ENCODE assay signal across 18 cellular contexts in the genomic region with DNA sequence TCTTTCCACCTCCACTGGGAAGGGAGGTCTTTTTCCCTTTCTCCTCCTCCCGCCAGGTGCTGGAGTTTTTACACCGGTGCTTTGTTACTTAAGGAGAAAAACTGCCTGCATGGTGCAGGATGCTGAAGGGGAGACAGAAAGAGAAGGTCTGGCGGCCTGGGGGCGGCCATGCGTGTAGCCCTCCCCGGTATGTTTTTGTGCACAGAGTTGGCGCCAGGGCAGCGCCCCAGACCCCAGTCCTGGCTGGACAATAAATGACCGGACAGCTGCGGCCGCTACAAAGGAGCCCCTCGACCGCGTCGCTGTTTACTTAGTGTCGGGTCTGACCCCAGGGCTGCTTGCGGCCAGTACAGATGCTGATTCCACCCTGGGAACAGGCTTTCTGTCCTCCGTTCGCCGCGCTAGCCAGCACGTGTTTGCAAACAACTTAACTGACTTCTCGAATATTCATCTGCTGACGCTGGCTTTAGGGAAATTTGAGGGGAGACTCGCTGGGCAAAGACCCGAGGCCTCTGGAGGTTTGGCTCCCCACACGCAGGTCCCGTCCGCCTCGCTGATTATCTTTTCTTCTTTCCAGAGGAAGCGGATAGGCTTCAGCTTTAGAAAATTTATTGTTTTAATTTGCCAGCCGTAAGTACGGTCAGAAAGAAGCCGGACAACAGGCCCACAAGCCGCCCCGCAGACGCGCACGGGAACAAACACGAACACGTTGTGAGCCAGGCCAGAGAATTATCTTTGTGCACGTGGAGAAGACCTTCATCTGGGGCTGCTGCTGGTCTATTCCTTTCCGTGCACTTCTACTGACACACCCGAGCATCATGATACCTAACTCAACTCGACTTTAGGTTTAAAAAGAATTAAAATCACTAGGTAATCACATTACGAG. TPM values are rescaled to one million over a fixed set of nuclear protein-coding genes. Genes with fewer than 3 reads are reported as not detected.
DNase-seq lines count a peak whose midpoint lies in the region; ATAC-seq, FAIRE-seq and TF ChIP-seq lines count a peak whose summit lies in the region.
"Had no signal": no experiment of that assay in that cellular context is flagged by ENCODE, and none has a peak within 500 bp of the region (broad histone marks: within the 10 kb centered on the region; RNA-seq: fewer than 3 reads in every experiment).

No MANE protein-coding gene starts in this region.

- 0 out of 2 replicates have a peak overlapping the region, but pooled peaks have one; percentile 3 for H3K4me3 ChIP-seq in HUES64 (ENCODE audit: low read length)
- no peak overlapping the region for H3K4me3 ChIP-seq in endothelial cell of umbilical vein (replicated peaks in 1 of 3; ENCODE audit: insufficient read depth in 1 of 3, low read depth in 1 of 3, low read length in 3 of 3)
- H3K4me3 ChIP-seq: A549, GM12878 had no signal

- CTCF ChIA-PET in endothelial cell of umbilical vein (lab: Charles Lee) = interaction anchor here (0.7 to 2.6 kb wide), 2 partner anchors 10 to 1008 kb away, joined by 3 to 11 read pairs; no protein-coding TSS in a partner anchor

- WGBS in HUES64 = 3% methylated on average over 46 of the region's 46 CpGs

- H3K27me3 ChIP-seq in HUES64 (ENCODE audit: insufficient read depth, low read length) (peaks cover 100% of the 10 kb centered on the region), endothelial cell of umbilical vein (ENCODE audit: control insufficient read depth in 2 of 2, insufficient read depth in 2 of 2, low read length in 2 of 2) (peaks cover 83 to 100% of the 10 kb centered on the region in 2 experiments)

- H2AFZ ChIP-seq in endothelial cell of umbilical vein (ENCODE audit: low read depth, low read length) = no peak overlapping the region

- no peak for FAIRE-seq in endothelial cell of umbilical vein (lab: Jason Lieb, UNC)
- FAIRE-seq: A549, GM12878, GM18507 had no signal

- H3K36me3 ChIP-seq in HUES64 (ENCODE audit: insufficient read depth, low read length) (no peaks in the 10 kb centered on the region), endothelial cell of umbilical vein (ENCODE audit: control insufficient read depth in 2 of 2, extremely low read depth in 1 of 2, insufficient read depth in 2 of 2, low read length in 2 of 2) (no peaks in the 10 kb centered on the region)

- intact Hi-C loops in endothelial cell of umbilical vein (cut with micrococcal nuclease) = loop anchor here (5.0 kb wide), 1 partner anchor 48 kb away; the partner anchor contains the start of genes ZIC1 and ZIC4

- H3K9me3 ChIP-seq in HUES64 (ENCODE audit: insufficient read depth, low read depth, low read length) (no peaks in the 10 kb centered on the region), endothelial cell of umbilical vein (replicated peaks; ENCODE audit: control insufficient read depth, insufficient read depth, low read length) (no peaks in the 10 kb centered on the region)
- H3K9me3 ChIP-seq: A549 had no signal

- H3K79me2 ChIP-seq in endothelial cell of umbilical vein (ENCODE audit: control insufficient read depth, insufficient read depth, low read length) = no peaks in the 10 kb centered on the region

- peaks cover 17% of the 10 kb centered on the region for H3K4me1 Mint-ChIP-seq in nephron
- H3K4me1 Mint-ChIP-seq in activated T-cell treated with anti-CD3 and anti-CD28 coated beads, Interleukin-2, amount 50 U/mL, for 4 hours (ENCODE audit: low read depth) = no peaks in the 10 kb centered on the region

- H3K27me3 Mint-ChIP-seq in nephron (ENCODE audit: low read depth) = peaks cover 100% of the 10 kb centered on the region
- H3K27me3 Mint-ChIP-seq in activated T-cell treated with anti-CD3 and anti-CD28 coated beads, Interleukin-2, amount 50 U/mL, for 4 hours (ENCODE audit: low read depth) = peaks cover 69% of the 10 kb centered on the region

- H3K27ac ChIP-seq in HUES64 (ENCODE audit: low read depth, low read length) (no peak overlapping the region), endothelial cell of umbilical vein (ENCODE audit: insufficient read depth, low read depth, low read length) (no peak overlapping the region)
- H3K27ac ChIP-seq: A549, C4-2B had no signal

- TF ChIP-seq POLR2A in endothelial cell of umbilical vein (IDR thresholded peaks at IDR 0.05; ENCODE audit: low read depth, low read length) = no peak

- no peaks in the 10 kb centered on the region for H3K36me3 Mint-ChIP-seq in nephron (ENCODE audit: low read depth)
- no peaks in the 10 kb centered on the region for H3K36me3 Mint-ChIP-seq in activated T-cell treated with anti-CD3 and anti-CD28 coated beads, Interleukin-2, amount 50 U/mL, for 4 hours (ENCODE audit: insufficient read depth)

- no peak overlapping the region for H3K9ac ChIP-seq in HUES64 (ENCODE audit: low read depth, low read length)
- no peak overlapping the region for H3K9ac ChIP-seq in endothelial cell of umbilical vein (replicated peaks; ENCODE audit: extremely low read depth, insufficient read depth, low read length)

- no TSS peak for BruUV-seq in endothelial cell of umbilical vein (replicated peaks; lab: Mats Ljungman, UMichigan)

- DNase-seq in ELF-1 (ENCODE audit: low read depth, low spot score) (peak; percentile 62), endothelial cell of umbilical vein (ENCODE audit: low read depth, low spot score) (no peak), cortex of kidney (lab: John Stamatoyannopoulos, UW) (no peak), medulla oblongata (ENCODE audit: extremely low spot score) (no peak), NCI-H146 (lab: John Stamatoyannopoulos, UW) (no peak)
- DNase-seq in activated T-cell treated with anti-CD3 and anti-CD28 coated beads, Interleukin-2, amount 50 U/mL, for 4 hours = no peak
- DNase-seq: COR-L47, HCEC 1CT, NCI-H2107, NCI-H345, NCI-H69, PC-3 had no signal

- peak overlapping the region in 2 of 3 experiments; percentile 11 to 31 for H3K4me3 Mint-ChIP-seq in nephron
- H3K4me3 Mint-ChIP-seq in activated T-cell treated with anti-CD3 and anti-CD28 coated beads, Interleukin-2, amount 50 U/mL, for 4 hours = no peak overlapping the region

- H3K4me1 ChIP-seq in HUES64 (ENCODE audit: insufficient read depth, low read length) = peaks cover 68% of the 10 kb centered on the region
- H3K4me1 ChIP-seq in endothelial cell of umbilical vein (ENCODE audit: control insufficient read depth, extremely low read depth, insufficient read depth, low read length) = no peaks in the 10 kb centered on the region
- H3K4me1 ChIP-seq: A549 had no signal

- ATAC-seq in activated T-cell treated with anti-CD3 and anti-CD28 coated beads, Interleukin-2, amount 50 U/mL, for 4 hours = no peak
- ATAC-seq: A549, GM12878, PC-3 had no signal

- POLR2A ChIA-PET in endothelial cell of umbilical vein (lab: Charles Lee) = no interaction called here

- peak overlapping the region in 1 of 3 experiments; percentile 30 for H3K27ac Mint-ChIP-seq in nephron

- dilution Hi-C loops in endothelial cell of umbilical vein (cut with MboI; ENCODE audit: extremely low pct_ligation_motif_present, low sequenced_read_pairs) = no loop called here

- H3K9me3 Mint-ChIP-seq in nephron = peaks cover 5% of the 10 kb centered on the region
- H3K9me3 Mint-ChIP-seq in activated T-cell treated with anti-CD3 and anti-CD28 coated beads, Interleukin-2, amount 50 U/mL, for 4 hours = peaks cover 3% of the 10 kb centered on the region

- no peaks in the 10 kb centered on the region for H4K20me1 ChIP-seq in endothelial cell of umbilical vein (replicated peaks; ENCODE audit: control insufficient read depth, extremely low read depth, insufficient read depth, low read length)

- no peaks in the 10 kb centered on the region for H3K9me1 ChIP-seq in endothelial cell of umbilical vein (replicated peaks; ENCODE audit: control insufficient read depth, extremely low read depth, insufficient read depth, low read length)

- TF ChIP-seq CTCF in endothelial cell of umbilical vein (IDR thresholded peaks at IDR 0.05; ENCODE audit: extremely low read depth in 1 of 2, insufficient read depth in 1 of 2, low read depth in 1 of 2, low read length in 2 of 2) = no peak
- TF ChIP-seq CTCF in nephron (IDR thresholded peaks at IDR 0.05; ENCODE audit: unreplicated experiment in 3 of 3) = no peak

- H3K4me2 ChIP-seq in endothelial cell of umbilical vein (ENCODE audit: insufficient read depth, low read length) = no peak overlapping the region
- H3K4me2 ChIP-seq: A549 had no signal

TF ChIP-seq in endothelial cell of umbilical vein, 7 proteins besides CTCF, POLR2A, EP300 and RAD21:
- TF ChIP-seq EZH2 (IDR thresholded peaks at IDR 0.05; ENCODE audit: borderline replicate concordance, low read depth, low read length, severe bottlenecking) = peak; percentile 96
- no peak for TF ChIP-seq JUN (IDR thresholded peaks at IDR 0.05; ENCODE audit: borderline replicate concordance, insufficient read depth, insufficient read length, low read depth)
- no peak for TF ChIP-seq POLR2AphosphoS5 (IDR thresholded peaks at IDR 0.05; ENCODE audit: insufficient read depth, low read depth, low read length)

RNA-seq across cellular contexts. Expression of gene ZIC4, which starts 46.9 kb away (rescaled TPM):
- 0.40 TPM for polyA plus RNA-seq in HUES64 (2013, experiment 1 of 2)
- 2.3 TPM for polyA plus RNA-seq in HUES64 (2013, experiment 2 of 2)
- total RNA-seq in endothelial cell of umbilical vein = not detected in 2 replicates
- not detected in 2 replicates for polyA plus RNA-seq in endothelial cell of umbilical vein
- polyA plus RNA-seq in endothelial cell of umbilical vein (2011; cell fraction: cytosol; rRNA removed) = not detected in 2 replicates
- not detected in 2 replicates for polyA plus RNA-seq in endothelial cell of umbilical vein (2011; cell fraction: nucleus; rRNA removed)
- polyA plus RNA-seq in endothelial cell of umbilical vein (2012) = not detected in 2 replicates
- polyA minus RNA-seq in endothelial cell of umbilical vein = not detected in 2 replicates
- polyA minus RNA-seq in endothelial cell of umbilical vein (2011; cell fraction: cytosol; rRNA and poly(A)+ RNA removed) = not detected
- not detected in 2 replicates for polyA minus RNA-seq in endothelial cell of umbilical vein (2011; cell fraction: nucleus; rRNA and poly(A)+ RNA removed)
- total RNA-seq in activated T-cell treated with anti-CD3 and anti-CD28 coated beads, Interleukin-2, amount 50 U/mL, for 4 hours = not detected
- total RNA-seq: GM12878, PC-3 had no signal
- polyA plus RNA-seq: A549, GM12878 had no signal

RNA-seq across cellular contexts. Expression of gene ZIC1, which starts 49.7 kb away (rescaled TPM):
- polyA plus RNA-seq in HUES64 (2013, experiment 1 of 2) = 5.2 TPM
- polyA plus RNA-seq in HUES64 (2013, experiment 2 of 2) = 19.0 TPM
- total RNA-seq in endothelial cell of umbilical vein = not detected in 2 replicates
- not detected in 2 replicates for polyA plus RNA-seq in endothelial cell of umbilical vein
- not detected in 2 replicates for polyA plus RNA-seq in endothelial cell of umbilical vein (2011; cell fraction: cytosol; rRNA removed)
- not detected in 2 replicates for polyA plus RNA-seq in endothelial cell of umbilical vein (2011; cell fraction: nucleus; rRNA removed)
- polyA plus RNA-seq in endothelial cell of umbilical vein (2012) = not detected in 2 replicates
- polyA minus RNA-seq in endothelial cell of umbilical vein = not detected in 2 replicates
- polyA minus RNA-seq in endothelial cell of umbilical vein (2011; cell fraction: cytosol; rRNA and poly(A)+ RNA removed) = not detected
- polyA minus RNA-seq in endothelial cell of umbilical vein (2011; cell fraction: nucleus; rRNA and poly(A)+ RNA removed) = not detected in 2 replicates
- not detected for total RNA-seq in activated T-cell treated with anti-CD3 and anti-CD28 coated beads, Interleukin-2, amount 50 U/mL, for 4 hours
- total RNA-seq: GM12878, PC-3 had no signal
- polyA plus RNA-seq: GM12878 had no signal
